ENCODE assay signal across 24 cellular contexts in genomic region chr10:86632951-86633350, GRCh38. TPM values are rescaled to one million over a fixed set of nuclear protein-coding genes. Genes with fewer than 3 reads are reported as not detected.
"Had no signal": no experiment of that assay in that cellular context is flagged by ENCODE, and none has a peak within 500 bp of the region (broad histone marks: within the 10 kb centered on the region; RNA-seq: fewer than 3 reads in every experiment).

No MANE protein-coding gene starts in this region.

- H3K27ac Mint-ChIP-seq: activated B cell treated with CpG ODN at 0.5 μM for 24 hours; activated CD8-positive, alpha-beta T cell treated with anti-CD3 and anti-CD28 coated beads for 36 hours; activated naive CD4-positive, alpha-beta T cell treated with anti-CD3 and anti-CD28 coated beads, Interleukin-2, amount 50 U/mL, for 24 hours; dendritic cell treated with granulocyte-macrophage colony-stimulating factor and Interleukin-4, amounts not matched to agents 40 ng/mL and 50 ng/mL, for 4 days; immature natural killer cell had no signal

- DNase-seq: activated B cell treated with CpG ODN at 0.5 μM for 24 hours; activated CD4-positive, alpha-beta T cell treated with anti-CD3 and anti-CD28 coated beads for 48 hours; activated CD8-positive, alpha-beta memory T cell treated with anti-CD3 and anti-CD28 coated beads, Interleukin-2, amount 50 U/mL, for 4 hours; activated CD8-positive, alpha-beta T cell treated with anti-CD3 and anti-CD28 coated beads for 36 hours; activated effector memory CD4-positive, alpha-beta T cell treated with anti-CD3 and anti-CD28 coated beads, Interleukin-2, amount 50 U/mL, for 16 hours; activated T-cell treated with anti-CD3 and anti-CD28 coated beads, Interleukin-2, amount 50 U/mL, for 48 hours; adrenal gland; immature natural killer cell; psoas muscle; right lobe of liver; stimulated activated CD4-positive, alpha-beta T cell treated with anti-CD3 and anti-CD28 coated beads, Interleukin-4, amount 100 ng/mL, for 4 hours; stimulated activated CD8-positive, alpha-beta memory T cell treated with anti-CD3 and anti-CD28 coated beads, Interleukin-4, amount 100 ng/mL, for 48 hours; stimulated activated naive CD4-positive, alpha-beta T cell treated with Interleukin-2 at 50 U/mL for 16 hours; T-helper 2 cell; trophoblast cell had no signal

- H3K27ac ChIP-seq: adrenal gland, epithelial cell of prostate, psoas muscle, right lobe of liver had no signal

- H3K9me3 Mint-ChIP-seq: activated B cell treated with CpG ODN at 0.5 μM for 24 hours; activated CD8-positive, alpha-beta T cell treated with anti-CD3 and anti-CD28 coated beads for 36 hours; activated naive CD4-positive, alpha-beta T cell treated with anti-CD3 and anti-CD28 coated beads, Interleukin-2, amount 50 U/mL, for 24 hours; central memory CD8-positive, alpha-beta T cell; dendritic cell treated with granulocyte-macrophage colony-stimulating factor and Interleukin-4, amounts not matched to agents 40 ng/mL and 50 ng/mL, for 4 days; immature natural killer cell; naive thymus-derived CD8-positive, alpha-beta T cell had no signal

- H3K27me3 ChIP-seq: right lobe of liver had no signal

- ATAC-seq: naive thymus-derived CD8-positive, alpha-beta T cell had no signal

- H3K36me3 ChIP-seq: adrenal gland, right lobe of liver had no signal

- H3K4me1 ChIP-seq: adrenal gland had no signal

- H3K9me3 ChIP-seq: adrenal gland, psoas muscle, right lobe of liver had no signal

- H3K4me1 Mint-ChIP-seq: activated B cell treated with CpG ODN at 0.5 μM for 24 hours; activated naive CD4-positive, alpha-beta T cell treated with anti-CD3 and anti-CD28 coated beads, Interleukin-2, amount 50 U/mL, for 24 hours; immature natural killer cell had no signal

- H3K36me3 Mint-ChIP-seq: activated naive CD4-positive, alpha-beta T cell treated with anti-CD3 and anti-CD28 coated beads, Interleukin-2, amount 50 U/mL, for 24 hours; immature natural killer cell; naive thymus-derived CD8-positive, alpha-beta T cell had no signal

- H3K4me3 Mint-ChIP-seq: activated B cell treated with CpG ODN at 0.5 μM for 24 hours; activated CD8-positive, alpha-beta T cell treated with anti-CD3 and anti-CD28 coated beads for 36 hours; activated naive CD4-positive, alpha-beta T cell treated with anti-CD3 and anti-CD28 coated beads, Interleukin-2, amount 50 U/mL, for 24 hours; central memory CD8-positive, alpha-beta T cell; dendritic cell treated with granulocyte-macrophage colony-stimulating factor and Interleukin-4, amounts not matched to agents 40 ng/mL and 50 ng/mL, for 4 days; immature natural killer cell; naive thymus-derived CD8-positive, alpha-beta T cell had no signal

RNA-seq across cellular contexts. Expression of gene OPN4, which starts 21.4 kb away (rescaled TPM):
- total RNA-seq: activated B cell treated with CpG ODN at 0.5 μM for 24 hours; activated CD8-positive, alpha-beta T cell treated with anti-CD3 and anti-CD28 coated beads for 36 hours; frontal cortex; lung microvascular endothelial cell; mononuclear cell; naive thymus-derived CD8-positive, alpha-beta T cell; right lobe of liver; smooth muscle cell had no signal
- polyA plus RNA-seq: immature natural killer cell; naive thymus-derived CD8-positive, alpha-beta T cell; smooth muscle cell had no signal

RNA-seq across cellular contexts. Expression of gene LDB3, which starts 35.4 kb away (rescaled TPM):
- total RNA-seq: activated B cell treated with CpG ODN at 0.5 μM for 24 hours, lung microvascular endothelial cell, mononuclear cell had no signal
- polyA plus RNA-seq: naive thymus-derived CD8-positive, alpha-beta T cell had no signal
